In the genomic region with DNA sequence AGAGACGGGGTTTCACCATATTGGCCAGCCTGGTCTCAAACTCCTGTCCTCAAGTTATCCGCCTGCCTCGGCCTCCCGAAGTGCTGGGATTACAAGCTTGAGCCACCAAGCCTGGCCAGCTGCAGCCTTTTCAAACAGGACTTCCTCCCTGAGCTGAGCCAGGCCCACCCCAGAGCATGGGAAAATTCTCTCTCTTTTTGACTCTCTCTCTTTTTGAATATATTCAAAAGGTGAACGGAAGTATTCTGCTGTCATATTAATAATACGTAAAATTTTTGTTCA, we compare ENCODE assay signal across 8 cellular contexts. TPM values are rescaled to one million over a fixed set of nuclear protein-coding genes. Genes with fewer than 3 reads are reported as not detected.
DNase-seq lines count a peak whose midpoint lies in the region; ATAC-seq and TF ChIP-seq lines count a peak whose summit lies in the region.

No MANE protein-coding gene starts in this region.

- H3K9me3 ChIP-seq in GM23248 (ENCODE audit: low read depth) (no peaks in the 10 kb centered on the region), T-helper 17 cell (ENCODE audit: control insufficient read depth, low read length, poor library complexity, severe bottlenecking) (peaks cover 2% of the 10 kb centered on the region)

- intact Hi-C loops in sciatic nerve (cut with DNase I): no loop called here

- peaks cover 13% of the 10 kb centered on the region for H3K4me1 Mint-ChIP-seq in T-helper 17 cell

- in situ Hi-C loops in GM23248 (cut with MboI): no loop called here

- H3K27ac Mint-ChIP-seq in T-helper 17 cell: peak overlapping the region; percentile 99

- peaks cover 6% of the 10 kb centered on the region; the same call in 1 of the 2 replicates for H3K36me3 ChIP-seq in GM23248 (ENCODE audit: low read depth)

- H3K9ac ChIP-seq in GM23248: peak overlapping the region; percentile 91

- H3K9me2 ChIP-seq in GM23248 (ENCODE audit: insufficient read depth): no peaks in the 10 kb centered on the region

- no peaks in the 10 kb centered on the region for H3K4me1 ChIP-seq in GM23248 (ENCODE audit: insufficient read depth)

- H3K79me2 ChIP-seq in GM23248 (ENCODE audit: insufficient read depth): peaks cover 41% of the 10 kb centered on the region

- no peak for TF ChIP-seq CTCF in fibroblast of pulmonary artery (IDR thresholded peaks at IDR 0.05; ENCODE audit: low read length, missing control alignments)

- no peaks in the 10 kb centered on the region for H4K20me1 ChIP-seq in GM23248 (ENCODE audit: insufficient read depth)

- 12% methylated on average over 6 of the region's 6 CpGs for WGBS in GM23248 (ENCODE audit: low coverage in 1 of 2, low lambda C conversion rate in 2 of 2, missing lambda C conversion rate in 2 of 2), 2 experiments

- H3K27me3 Mint-ChIP-seq in T-helper 17 cell: no peaks in the 10 kb centered on the region

- peaks cover 3% of the 10 kb centered on the region for H3K36me3 Mint-ChIP-seq in T-helper 17 cell (ENCODE audit: low read depth)

- ATAC-seq in T-helper 17 cell (no peak), sciatic nerve (peak; percentile 9), HG03139 (IDR thresholded peaks at IDR 0.05; ENCODE audit: unreplicated experiment) (no peak), HG03342 (IDR thresholded peaks at IDR 0.05; ENCODE audit: unreplicated experiment) (no peak)

- H3K4me3 Mint-ChIP-seq in T-helper 17 cell: peak overlapping the region; percentile 97

- H3K4me3 ChIP-seq in GM23248 (peak overlapping the region; percentile 86), fibroblast of pulmonary artery (replicated peaks; ENCODE audit: low read depth, low read length) (peak overlapping the region; percentile 76)

- peak; percentile 8 for DNase-seq in GM23248
- DNase-seq in T-helper 17 cell: no peak
- no peak for DNase-seq in fibroblast of pulmonary artery (ENCODE audit: low read depth)
- DNase-seq in sciatic nerve (ENCODE audit: low spot score): no peak
- no peak for DNase-seq in Kasumi-1 (lab: John Stamatoyannopoulos, UW)
- DNase-seq in T1000 (lab: John Stamatoyannopoulos, UW): no peak

- H3K27ac ChIP-seq in GM23248: peak overlapping the region; percentile 92

- H2AFZ ChIP-seq in GM23248: peak overlapping the region; percentile 95

- H3F3A ChIP-seq in GM23248 (ENCODE audit: insufficient read depth): peaks cover 4% of the 10 kb centered on the region; the same call in 1 of the 2 replicates

- H3K4me2 ChIP-seq in GM23248 (ENCODE audit: unreplicated experiment): peak overlapping the region; percentile 74

- no peaks in the 10 kb centered on the region for H3K27me3 ChIP-seq in GM23248 (replicated peaks; ENCODE audit: insufficient read depth)

RNA-seq across cellular contexts. Expression of a gene that starts 0.5 kb away (rescaled TPM):
- total RNA-seq in GM23248 (2014; rRNA removed; shearing (Covaris generic)): 11.8 and 20.0 TPM in 2 replicates
- 13.2 and 13.3 TPM in 2 replicates for polyA plus RNA-seq in GM23248 (2016; fragmentation: Nextera tagmentation; extraction: Ambion mirVana)
- total RNA-seq in T-helper 17 cell: 10 to 100 TPM; 31.7 to 50.6 TPM
- total RNA-seq in sciatic nerve: 37.2 TPM

RNA-seq across cellular contexts. Expression of a gene that starts 43.6 kb away (rescaled TPM):
- 2.0 and 2.1 TPM in 2 replicates for total RNA-seq in GM23248 (2014; rRNA removed; shearing (Covaris generic))
- 2.9 and 3.2 TPM in 2 replicates for polyA plus RNA-seq in GM23248 (2016; fragmentation: Nextera tagmentation; extraction: Ambion mirVana)
- total RNA-seq in T-helper 17 cell (1 to 10 TPM; 5.8 to 8.0 TPM), sciatic nerve (10.5 TPM)
